Comparison of ENCODE assay signal across 1 cellular context in genomic region chr5:83991566-83992224, GRCh38.
TF ChIP-seq lines count a peak whose summit lies in the region.

No MANE protein-coding gene starts in this region.

TF ChIP-seq in SK-N-SH treated with all-trans-retinoic acid at 6 μM for 48 hours, 23 proteins besides CTCF, POLR2A, EP300 and RAD21 (continued from another document):
- TF ChIP-seq CREB5 (CRISPR knock-in tag; IDR thresholded peaks at IDR 0.05; ENCODE audit: low read depth) = no peak
